ENCODE assay signal across 21 cellular contexts in genomic region chr3:94873751-94874150, GRCh38.
A peak's percentile ranks its signal among the peaks of the same experiment; 100 is the strongest.
DNase-seq lines count a peak whose midpoint lies in the region; ATAC-seq and TF ChIP-seq lines count a peak whose summit lies in the region.
"Had no signal": no experiment of that assay in that cellular context is flagged by ENCODE, and none has a peak within 500 bp of the region (broad histone marks: within the 10 kb centered on the region; RNA-seq: fewer than 3 reads in every experiment).

No MANE protein-coding gene starts in this region.

- H3K18ac ChIP-seq in neuronal stem cell (ENCODE audit: low read length) (no peak overlapping the region), trophoblast cell (ENCODE audit: low read length) (no peak overlapping the region)

- no peak overlapping the region for H3K4me3 Mint-ChIP-seq in endodermal cell
- H3K4me3 Mint-ChIP-seq: CD14-positive monocyte; CD4-positive, alpha-beta memory T cell; CD4-positive, CD25-positive, alpha-beta regulatory T cell; CD8-positive, alpha-beta memory T cell had no signal

- H3K9ac ChIP-seq in endodermal cell (ENCODE audit: extremely low read depth, low read length, poor library complexity, severe bottlenecking) (no peak overlapping the region), neuronal stem cell (ENCODE audit: low read depth, low read length, poor library complexity) (no peak overlapping the region), trophoblast cell (ENCODE audit: low read length) (no peak overlapping the region)
- H3K9ac ChIP-seq: BLaER1 had no signal

- no peak overlapping the region for H2BK15ac ChIP-seq in neuronal stem cell (ENCODE audit: low read length)

- no peak overlapping the region for H3K27ac Mint-ChIP-seq in endodermal cell
- H3K27ac Mint-ChIP-seq: CD14-positive monocyte; CD4-positive, alpha-beta memory T cell; CD4-positive, CD25-positive, alpha-beta regulatory T cell; CD8-positive, alpha-beta memory T cell had no signal

- no peak for TF ChIP-seq CTCF in endodermal cell (conservative IDR thresholded peaks at IDR 0.05)

- H2AK5ac ChIP-seq in neuronal stem cell (ENCODE audit: low read depth, low read length) = no peak overlapping the region
- no peak overlapping the region for H2AK5ac ChIP-seq in trophoblast cell (ENCODE audit: low read length)

- no peak overlapping the region for H4K8ac ChIP-seq in neuronal stem cell (ENCODE audit: low read depth, low read length)
- H4K8ac ChIP-seq in trophoblast cell (ENCODE audit: low read depth, low read length) = no peak overlapping the region

- H3K4me2 ChIP-seq in neuronal stem cell (ENCODE audit: insufficient read depth, low read length, poor library complexity, severe bottlenecking) = no peak overlapping the region
- H3K4me2 ChIP-seq in trophoblast cell (ENCODE audit: low read length) = no peak overlapping the region
- H3K4me2 ChIP-seq: BLaER1 had no signal

- H3K23ac ChIP-seq in neuronal stem cell (ENCODE audit: low read depth, low read length, poor library complexity) (peak overlapping the region; percentile 34), trophoblast cell (ENCODE audit: low read length) (no peak overlapping the region)

- H4K91ac ChIP-seq in neuronal stem cell (ENCODE audit: low read depth, low read length, poor library complexity) = no peak overlapping the region
- no peak overlapping the region for H4K91ac ChIP-seq in trophoblast cell (ENCODE audit: low read depth, low read length)

- H3K36me3 ChIP-seq in endodermal cell (ENCODE audit: control insufficient read depth, insufficient read depth, low read length) (no peaks in the 10 kb centered on the region), neuronal stem cell (replicated peaks in 1 of 2; ENCODE audit: control insufficient read depth in 2 of 2, insufficient read depth in 2 of 2, low read length in 2 of 2) (no peaks in the 10 kb centered on the region), trophoblast cell (ENCODE audit: control insufficient read depth in 1 of 2, insufficient read depth in 2 of 2, low read length in 2 of 2) (peaks cover 0 to 5% of the 10 kb centered on the region in 2 experiments)
- H3K36me3 ChIP-seq: BE2C, BLaER1 had no signal

- H3K4me1 Mint-ChIP-seq in endodermal cell = no peaks in the 10 kb centered on the region
- H3K4me1 Mint-ChIP-seq: CD14-positive monocyte; CD4-positive, alpha-beta memory T cell; CD4-positive, CD25-positive, alpha-beta regulatory T cell; CD8-positive, alpha-beta memory T cell had no signal

- H3K79me1 ChIP-seq in neuronal stem cell (ENCODE audit: low read depth, low read length) = peaks cover 5% of the 10 kb centered on the region
- H3K79me1 ChIP-seq in trophoblast cell (ENCODE audit: low read length) = no peaks in the 10 kb centered on the region

- H3K4me3 ChIP-seq in endodermal cell (ENCODE audit: low read length) (no peak overlapping the region), neuronal stem cell (ENCODE audit: low read length in 2 of 2) (peak overlapping the region in 1 of 2 donors; percentile 52), trophoblast cell (ENCODE audit: low read depth, low read length) (peak overlapping the region; percentile 10)
- H3K4me3 ChIP-seq: BLaER1 had no signal

- H4K12ac ChIP-seq in trophoblast cell (ENCODE audit: low read depth, low read length) = no peak overlapping the region

- no peak overlapping the region for H2BK5ac ChIP-seq in neuronal stem cell (ENCODE audit: low read length)
- H2BK5ac ChIP-seq in trophoblast cell (ENCODE audit: low read depth, low read length, poor library complexity) = no peak overlapping the region

- peaks cover 10% of the 10 kb centered on the region for H3K9me3 Mint-ChIP-seq in endodermal cell

- ATAC-seq in HG02623 (IDR thresholded peaks at IDR 0.05; ENCODE audit: unreplicated experiment) (no peak), GM18858 (IDR thresholded peaks at IDR 0.05; ENCODE audit: unreplicated experiment) (no peak)

- H3K79me2 ChIP-seq in trophoblast cell (ENCODE audit: control insufficient read depth, insufficient read depth, low read length, poor library complexity) = no peaks in the 10 kb centered on the region

- H3K27me3 Mint-ChIP-seq in endodermal cell (ENCODE audit: insufficient read depth) = no peaks in the 10 kb centered on the region
- H3K27me3 Mint-ChIP-seq: CD4-positive, alpha-beta memory T cell; CD4-positive, CD25-positive, alpha-beta regulatory T cell; CD8-positive, alpha-beta memory T cell had no signal

- H2BK12ac ChIP-seq in neuronal stem cell (ENCODE audit: low read length) = no peak overlapping the region
- no peak overlapping the region for H2BK12ac ChIP-seq in trophoblast cell (ENCODE audit: low read length)

- H3K27me3 ChIP-seq in endodermal cell (ENCODE audit: control insufficient read depth, insufficient read depth, low read length, poor library complexity, severe bottlenecking) (no peaks in the 10 kb centered on the region), neuronal stem cell (ENCODE audit: control insufficient read depth in 3 of 3, insufficient read depth in 3 of 3, low read depth in 1 of 3, low read length in 3 of 3) (no peaks in the 10 kb centered on the region), trophoblast cell (ENCODE audit: insufficient read depth, low read length) (no peaks in the 10 kb centered on the region)
- H3K27me3 ChIP-seq: BE2C, BLaER1 had no signal

- H2AFZ ChIP-seq in neuronal stem cell (ENCODE audit: low read length) (no peak overlapping the region), trophoblast cell (ENCODE audit: insufficient read depth, low read length, poor library complexity) (no peak overlapping the region)

- H3K9me3 ChIP-seq in endodermal cell (ENCODE audit: control insufficient read depth, low read length) (peaks cover 9% of the 10 kb centered on the region), neuronal stem cell (replicated peaks in 1 of 2; ENCODE audit: control insufficient read depth in 2 of 2, insufficient read depth in 1 of 2, low read depth in 1 of 2, low read length in 2 of 2) (peaks cover 0 to 3% of the 10 kb centered on the region in 2 donors), trophoblast cell (ENCODE audit: insufficient read depth, low read depth, low read length) (peaks cover 7% of the 10 kb centered on the region)
- H3K9me3 ChIP-seq: BE2C had no signal

- whole genome bisulfite sequencing in endodermal cell (ENCODE audit: insufficient coverage in 1 of 2, insufficient read length in 1 of 2), 2 experiments = 94 to 98% methylated on average over 10 of the region's 10 CpGs
- WGBS in neuronal stem cell (ENCODE audit: extremely low coverage in 2 of 2, insufficient read length in 2 of 2, insufficient replicate concordance in 1 of 2), 2 donors = no CpG with 5 or more reads among the region's 10 CpGs
- no CpG with 5 or more reads among the region's 10 CpGs for WGBS in trophoblast cell (ENCODE audit: extremely low coverage, insufficient coverage, insufficient read length)

- H3K4ac ChIP-seq in neuronal stem cell (ENCODE audit: low read length) = no peak overlapping the region
- H3K4ac ChIP-seq in trophoblast cell (ENCODE audit: low read depth, low read length) = no peak overlapping the region

- peak overlapping the region; percentile 63 for H3K14ac ChIP-seq in neuronal stem cell (ENCODE audit: low read length)
- H3K14ac ChIP-seq in trophoblast cell (ENCODE audit: low read length) = no peak overlapping the region

- no peaks in the 10 kb centered on the region for H3K36me3 Mint-ChIP-seq in endodermal cell (ENCODE audit: low read depth)
- H3K36me3 Mint-ChIP-seq: CD14-positive monocyte; CD4-positive, alpha-beta memory T cell; CD4-positive, CD25-positive, alpha-beta regulatory T cell; CD8-positive, alpha-beta memory T cell had no signal

- H3K4me1 ChIP-seq in endodermal cell (ENCODE audit: control insufficient read depth, insufficient read depth, low read length) (no peaks in the 10 kb centered on the region), neuronal stem cell (ENCODE audit: control insufficient read depth in 2 of 2, insufficient read depth in 1 of 2, low read depth in 1 of 2, low read length in 2 of 2) (no peaks in the 10 kb centered on the region), trophoblast cell (ENCODE audit: control insufficient read depth in 1 of 2, insufficient read depth in 2 of 2, low read length in 2 of 2) (no peaks in the 10 kb centered on the region)
- H3K4me1 ChIP-seq: BE2C, BLaER1 had no signal

- peak; percentile 29 for DNase-seq in endodermal cell
- DNase-seq in neuronal stem cell (ENCODE audit: low spot score) = no peak
- no peak for DNase-seq in trophoblast cell
- DNase-seq in DMS79 (lab: John Stamatoyannopoulos, UW) = no peak
- DNase-seq: 8988T; ACHN; BE2C; C1 segment of cervical spinal cord; CD4-positive, alpha-beta memory T cell; CD4-positive, CD25-positive, alpha-beta regulatory T cell; CD8-positive, alpha-beta memory T cell; COR-L47; DMS 273 treated with DMSO at 0.1 percent for 48 hours; DMS153; DMS53; DMS79 treated with DMSO at 0.1 percent for 48 hours; GF-D8 had no signal

- H3K27ac ChIP-seq in endodermal cell (ENCODE audit: low read depth, low read length) = no peak overlapping the region
- no peak overlapping the region for H3K27ac ChIP-seq in neuronal stem cell (replicated peaks; ENCODE audit: low read length)
- H3K27ac ChIP-seq in trophoblast cell (ENCODE audit: low read depth, low read length) = no peak overlapping the region
- H3K27ac ChIP-seq: BLaER1 had no signal

- no peak overlapping the region for H2BK120ac ChIP-seq in neuronal stem cell (ENCODE audit: low read depth, low read length)
- no peak overlapping the region for H2BK120ac ChIP-seq in trophoblast cell (ENCODE audit: insufficient read depth, low read length, poor library complexity)
